ENCODE assay signal across 22 cellular contexts in the genomic region with DNA sequence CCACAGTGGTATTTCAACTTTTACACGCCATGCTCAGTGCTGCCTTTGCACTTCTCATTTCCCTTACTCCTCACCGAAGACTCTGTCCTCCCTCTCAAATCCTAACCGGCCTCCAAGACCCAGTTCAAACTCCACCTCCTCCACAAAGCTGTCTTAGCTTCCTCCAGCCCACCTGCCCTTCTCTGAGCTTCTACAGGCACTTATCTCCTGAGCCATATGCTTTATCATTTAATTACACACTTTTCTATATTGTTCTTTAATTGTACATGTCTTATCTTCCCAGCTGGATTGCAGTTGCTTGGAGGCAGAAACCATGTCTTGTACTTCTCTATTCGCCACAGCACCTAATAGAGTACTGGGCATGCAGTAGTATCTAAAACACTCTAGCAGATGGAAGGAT. TPM values are rescaled to one million over a fixed set of nuclear protein-coding genes. Genes with fewer than 3 reads are reported as not detected.
"Had no signal": no experiment of that assay in that cellular context is flagged by ENCODE, and none has a peak within 500 bp of the region (broad histone marks: within the 10 kb centered on the region; RNA-seq: fewer than 3 reads in every experiment).

No MANE protein-coding gene starts in this region.

- H3K9me3 ChIP-seq: lower lobe of right lung, right lobe of liver, testis had no signal

- H3K4me1 ChIP-seq: lower lobe of right lung, parathyroid adenoma, right lobe of liver, testis had no signal

- H3K27me3 ChIP-seq: right lobe of liver, testis had no signal

- H3K4me3 ChIP-seq: coronary artery, lower lobe of right lung, right lobe of liver, skin epidermis, testis had no signal

- H3K36me3 ChIP-seq: lower lobe of right lung, right lobe of liver had no signal

- ATAC-seq: left lobe of liver; lower lobe of right lung; right lobe of liver; stimulated activated effector memory CD8-positive, alpha-beta T cell treated with anti-CD3 and anti-CD28 coated beads, Interleukin-12 subunit alpha, Interleukin-12 subunit beta, amount 100 ng/mL, for 72 hours had no signal

- H3K27ac ChIP-seq: coronary artery, lower lobe of right lung, parathyroid adenoma, right lobe of liver, testis had no signal

- DNase-seq: activated CD4-positive, alpha-beta memory T cell treated with anti-CD3 and anti-CD28 coated beads for 36 hours; activated CD4-positive, alpha-beta T cell treated with anti-CD3 and anti-CD28 coated beads for 48 hours; activated naive CD4-positive, alpha-beta T cell treated with anti-CD3 and anti-CD28 coated beads for 36 hours; activated naive CD8-positive, alpha-beta T cell treated with anti-CD3 and anti-CD28 coated beads, Interleukin-2, amount 10 ng/mL, durations not matched to agents 7 days and 5 days; activated T-cell treated with anti-CD3 and anti-CD28 coated beads, Interleukin-2, amount 50 U/mL, for 48 hours; amniotic stem cell; foreskin fibroblast; naive B cell; nucleus accumbens; right lobe of liver; stimulated activated CD4-positive, alpha-beta T cell treated with anti-CD3 and anti-CD28 coated beads, Interleukin-2, amount 100 ng/mL, for 24 hours; testis; trophoblast cell had no signal

RNA-seq across cellular contexts. Expression of gene TRIM29, which starts 11.4 kb away (rescaled TPM):
- total RNA-seq: activated CD4-positive, alpha-beta memory T cell treated with anti-CD3 and anti-CD28 coated beads for 36 hours; activated naive CD4-positive, alpha-beta T cell treated with anti-CD3 and anti-CD28 coated beads for 36 hours; activated naive CD8-positive, alpha-beta T cell treated with anti-CD3 and anti-CD28 coated beads, Interleukin-2, amount 10 ng/mL, durations not matched to agents 7 days and 5 days; fibroblast of lung; glomerular endothelial cell; T-helper 2 cell treated with Interferon-gamma antibody and Interleukin-4, amounts not matched to agents 100 ng/mL and 5 ng/mL, for 36 hours had no signal
